ENCODE assay signal across 8 cellular contexts in the genomic region with DNA sequence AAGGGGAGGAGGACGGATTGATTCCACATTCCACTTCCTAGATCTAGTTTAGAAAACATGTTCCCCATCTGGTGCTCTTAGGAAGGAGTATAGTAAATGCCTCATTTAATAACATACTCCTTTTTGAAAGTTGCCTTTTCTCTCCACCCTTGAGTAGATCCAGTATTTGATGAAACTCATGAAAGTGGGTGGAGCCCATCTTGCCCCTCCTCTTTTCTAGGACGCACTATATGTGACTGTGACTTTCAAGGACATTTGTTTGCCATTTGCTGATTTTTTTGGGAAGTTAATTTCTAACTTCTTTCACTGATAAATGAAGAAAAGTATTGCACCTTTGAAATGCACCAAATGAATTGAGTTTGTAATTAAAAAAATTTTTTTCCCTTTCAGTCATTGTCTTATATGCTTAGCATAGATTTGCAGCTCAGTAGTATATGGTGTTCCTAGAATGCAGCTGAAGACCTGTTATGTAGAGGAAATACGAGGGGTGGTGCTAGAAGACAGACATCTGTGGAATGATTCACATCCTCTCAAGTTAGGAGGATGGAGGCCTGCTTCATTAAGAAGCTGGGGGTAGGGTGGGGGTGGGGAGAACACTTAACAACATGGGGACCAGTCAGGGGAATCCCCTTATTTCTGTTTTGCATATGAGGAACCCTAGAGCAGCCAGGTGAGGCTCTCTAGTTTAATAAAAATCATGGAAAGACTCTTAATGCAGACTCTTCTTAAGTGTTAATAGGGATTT. TPM values are rescaled to one million over a fixed set of nuclear protein-coding genes. Genes with fewer than 3 reads are reported as not detected.
DNase-seq lines count a peak whose midpoint lies in the region; ATAC-seq and TF ChIP-seq lines count a peak whose summit lies in the region.
"Not testable (repeated sequence)": the region's sequence is repeated elsewhere in the genome, so short reads cannot be mapped to it uniquely, and the experiment has no call there.

No MANE protein-coding gene starts in this region.

- peaks cover 40% of the 10 kb centered on the region for H3K36me3 ChIP-seq in CD8-positive, alpha-beta T cell (ENCODE audit: insufficient read depth, low read length)
- peaks cover 47% of the 10 kb centered on the region for H3K36me3 ChIP-seq in GM23248 (ENCODE audit: low read depth)
- H3K36me3 ChIP-seq in effector memory CD4-positive, alpha-beta T cell (ENCODE audit: control insufficient read depth, insufficient read depth, low read length) = peaks cover 44% of the 10 kb centered on the region
- H3K36me3 ChIP-seq in left lung = peaks cover 0 to 56% of the 10 kb centered on the region in 2 donors

- H3K9me2 ChIP-seq in GM23248 (ENCODE audit: insufficient read depth) = not testable (repeated sequence)

- not testable (repeated sequence) for H3K9me3 Mint-ChIP-seq in CD8-positive, alpha-beta T cell; WTC11

- 57 to 63% methylated on average over 3 of the region's 3 CpGs for WGBS in GM23248 (ENCODE audit: low coverage in 1 of 2, low lambda C conversion rate in 2 of 2, missing lambda C conversion rate in 2 of 2), 2 experiments

- H3K79me2 ChIP-seq in GM23248 (ENCODE audit: insufficient read depth) = peaks cover 98% of the 10 kb centered on the region

- peaks cover 80% of the 10 kb centered on the region for H3K36me3 Mint-ChIP-seq in CD8-positive, alpha-beta T cell
- H3K36me3 Mint-ChIP-seq in WTC11 = peaks cover 12% of the 10 kb centered on the region

- peak overlapping the region; percentile 60 for H3K27ac Mint-ChIP-seq in CD8-positive, alpha-beta T cell
- peak overlapping the region; percentile 55 for H3K27ac Mint-ChIP-seq in WTC11

- H3K4me1 ChIP-seq in CD8-positive, alpha-beta T cell (ENCODE audit: insufficient read depth, low read length) = peaks cover 51% of the 10 kb centered on the region
- H3K4me1 ChIP-seq in GM23248 (ENCODE audit: insufficient read depth) (peaks cover 51% of the 10 kb centered on the region), left lung (peaks cover 20 to 57% of the 10 kb centered on the region in 2 donors)
- H3K4me1 ChIP-seq in effector memory CD4-positive, alpha-beta T cell (ENCODE audit: control insufficient read depth, insufficient read depth, low read length, poor library complexity, severe bottlenecking) = peaks cover 33% of the 10 kb centered on the region

- POLR2A ChIA-PET in CD8-positive, alpha-beta T cell (lab: Charles Lee) = interaction anchor here (6.1 kb wide), 1 partner anchor 67 kb away, joined by 33 read pairs; no protein-coding TSS in a partner anchor
- POLR2A ChIA-PET in WTC11 (lab: Charles Lee) = interaction anchor here (0.7 kb wide), 2 partner anchors 555 to 1028 kb away, joined by 3 to 11 read pairs; no protein-coding TSS in a partner anchor

- peaks cover 69% of the 10 kb centered on the region for H3F3A ChIP-seq in GM23248 (ENCODE audit: insufficient read depth)

- not testable (repeated sequence) for TF ChIP-seq CTCF in CD8-positive, alpha-beta T cell (IDR thresholded peaks at IDR 0.05); NB4 (IDR thresholded peaks at IDR 0.05; ENCODE audit: low read depth, low read length); WTC11 (IDR thresholded peaks at IDR 0.05); left lung (IDR thresholded peaks at IDR 0.05)

- peaks cover 76% of the 10 kb centered on the region for H3K4me1 Mint-ChIP-seq in CD8-positive, alpha-beta T cell (ENCODE audit: low read depth)
- peaks cover 57% of the 10 kb centered on the region for H3K4me1 Mint-ChIP-seq in WTC11

- H3K9ac ChIP-seq in GM23248 = not testable (repeated sequence)

- CTCF ChIA-PET in CD8-positive, alpha-beta T cell (lab: Charles Lee) = interaction anchor here (0.8 to 1.8 kb wide), 7 partner anchors 13 to 550 kb away, joined by 3 to 16 read pairs (median 3); no protein-coding TSS in a partner anchor
- CTCF ChIA-PET in WTC11 (lab: Charles Lee) = interaction anchor here (0.6 to 1.7 kb wide), 4 partner anchors 13 to 134 kb away, joined by 3 to 8 read pairs (median 3); no protein-coding TSS in a partner anchor

- H3K4me3 ChIP-seq in CD8-positive, alpha-beta T cell (ENCODE audit: low read depth, low read length); GM23248; NB4 (ENCODE audit: low read depth, low read length); effector memory CD4-positive, alpha-beta T cell (ENCODE audit: insufficient read depth, low read depth, low read length, poor library complexity, severe bottlenecking); left lung: not testable (repeated sequence)

- peak overlapping the region; percentile 37 for H3K4me2 ChIP-seq in GM23248 (ENCODE audit: unreplicated experiment)

- DNase-seq in CD8-positive, alpha-beta T cell = peak in 4 of 7 experiments; percentile 14 to 70 (median 36)
- DNase-seq in GM23248 (peak; percentile 68), NB4 (ENCODE audit: low read depth) (peak; percentile 42), activated gamma-delta T cell treated with Interleukin-2 at 50 U/mL for 16 hours (peak; percentile 22)
- DNase-seq in WTC11 (ENCODE audit: low spot score); left lung: not testable (repeated sequence)
- DNase-seq in effector memory CD4-positive, alpha-beta T cell = peak in 2 of 3 donors; percentile 12 to 29
- peak in 2 of 3 donors; percentile 7 to 12 for DNase-seq in stimulated activated CD4-positive, alpha-beta T cell treated with anti-CD3 and anti-CD28 coated beads, TNF-alpha, amount 100 ng/mL, for 1 hour (ENCODE audit: low read depth in 3 of 3, low spot score in 1 of 3)

- H4K20me1 ChIP-seq in GM23248 (ENCODE audit: insufficient read depth) = peaks cover 67% of the 10 kb centered on the region

- in situ Hi-C loops in GM23248 (cut with MboI) = not testable (repeated sequence)

- ATAC-seq in CD8-positive, alpha-beta T cell = peak; percentile 93
- ATAC-seq in WTC11 (peak; percentile 68), left lung (peak; percentile 33)

- not testable (repeated sequence) for H3K9me3 ChIP-seq in CD8-positive, alpha-beta T cell (ENCODE audit: low read length); GM23248 (ENCODE audit: low read depth); effector memory CD4-positive, alpha-beta T cell (ENCODE audit: control insufficient read depth, low read length); left lung

- intact Hi-C loops in CD8-positive, alpha-beta T cell (cut with DNase I, micrococcal nuclease) = loop anchor here in 1 of 2 experiments (5.0 kb wide), 2 partner anchors 35 to 70 kb away; no protein-coding TSS in a partner anchor
- intact Hi-C loops in left lung (cut with DNase I) = not testable (repeated sequence)

- not testable (repeated sequence) for H3K27me3 Mint-ChIP-seq in CD8-positive, alpha-beta T cell (ENCODE audit: low read depth); WTC11 (ENCODE audit: low read depth)

- not testable (repeated sequence) for H2AFZ ChIP-seq in GM23248

- H3K27ac ChIP-seq in CD8-positive, alpha-beta T cell (ENCODE audit: low read depth, low read length); GM23248; left lung: not testable (repeated sequence)
- H3K27ac ChIP-seq in effector memory CD4-positive, alpha-beta T cell (ENCODE audit: insufficient read depth, low read length, poor library complexity, severe bottlenecking) = peak overlapping the region; percentile 25

- not testable (repeated sequence) for H3K4me3 Mint-ChIP-seq in CD8-positive, alpha-beta T cell
- peak overlapping the region; percentile 7; the same call in 1 of the 2 replicates for H3K4me3 Mint-ChIP-seq in WTC11

- TF ChIP-seq POLR2A in NB4 (IDR thresholded peaks at IDR 0.05; ENCODE audit: extremely low read depth, insufficient read length) = not testable (repeated sequence)

- H3K27me3 ChIP-seq in CD8-positive, alpha-beta T cell (ENCODE audit: insufficient read depth, low read length); GM23248 (replicated peaks; ENCODE audit: insufficient read depth); effector memory CD4-positive, alpha-beta T cell (replicated peaks; ENCODE audit: control insufficient read depth, insufficient read depth, low read length, poor library complexity, severe bottlenecking); left lung: not testable (repeated sequence)

RNA-seq across cellular contexts. Expression of a gene that starts 39.7 kb away (rescaled TPM):
- total RNA-seq in CD8-positive, alpha-beta T cell = 100 to 1,000 TPM; 327 to 377 TPM
- 403 and 420 TPM in 2 replicates for total RNA-seq in GM23248 (2014; rRNA removed; shearing (Covaris generic))
- polyA plus RNA-seq in GM23248 (2016; fragmentation: Nextera tagmentation; extraction: Ambion mirVana) = 159 TPM in 2 replicates
- total RNA-seq in WTC11 (2021) (169 to 182 TPM (median 171 TPM) in 3 replicates), left lung (100 to 1,000 TPM; 277 to 292 TPM)

RNA-seq across cellular contexts. Expression of a gene that starts 50.7 kb away (rescaled TPM):
- not detected for total RNA-seq in CD8-positive, alpha-beta T cell
- total RNA-seq in GM23248 (2014; rRNA removed; shearing (Covaris generic)) = 0.13 and 0.32 TPM in 2 replicates
- 0.05 TPM in 1 of 2 replicates, not detected in the other for polyA plus RNA-seq in GM23248 (2016; fragmentation: Nextera tagmentation; extraction: Ambion mirVana)
- 0.69 to 0.85 TPM (median 0.70 TPM) in 3 replicates for total RNA-seq in WTC11 (2021)
- total RNA-seq in left lung = 1 to 10 TPM; 1.8 to 4.0 TPM

Comparison
In these comparisons a context has a peak if more than half of its experiments do, and no peak if none do; other contexts are left out.
1. ATAC-seq: peak in every context shown above with its lines; median percentile 93 in CD8-positive, alpha-beta T cell; 68 in WTC11; 33 in left lung.